28 cellular contexts compared by ENCODE assay signal in the genomic region with DNA sequence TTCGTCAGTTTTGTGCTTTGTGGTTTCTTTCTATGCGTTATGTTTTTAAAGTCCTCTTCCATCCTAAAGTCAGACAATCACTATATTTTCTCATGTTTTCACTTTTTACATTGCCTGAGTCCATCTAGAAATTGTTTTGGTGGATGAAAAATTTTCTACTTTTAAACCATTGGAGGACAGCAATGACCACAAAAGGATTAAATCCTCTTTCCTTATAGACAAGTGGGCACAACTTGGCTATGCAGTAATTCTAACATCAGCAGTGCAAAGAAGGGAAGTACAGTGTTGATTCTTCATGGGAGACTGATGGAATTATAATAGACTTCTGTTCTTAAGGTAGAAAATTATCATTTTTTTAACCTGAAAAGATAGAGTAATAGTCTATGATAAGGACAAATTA.
"Had no signal": no experiment of that assay in that cellular context is flagged by ENCODE, and none has a peak within 500 bp of the region (broad histone marks: within the 10 kb centered on the region; RNA-seq: fewer than 3 reads in every experiment).

No MANE protein-coding gene starts in this region.

- DNase-seq: activated CD4-positive, alpha-beta memory T cell treated with anti-CD3 and anti-CD28 coated beads for 36 hours; activated CD4-positive, alpha-beta T cell treated with anti-CD3 and anti-CD28 coated beads for 48 hours; activated CD8-positive, alpha-beta memory T cell treated with anti-CD3 and anti-CD28 coated beads, Interleukin-2, amount 50 U/mL, for 4 hours; activated effector memory CD4-positive, alpha-beta T cell treated with anti-CD3 and anti-CD28 coated beads, Interleukin-2, amount 50 U/mL, for 16 hours; activated naive CD4-positive, alpha-beta T cell treated with anti-CD3 and anti-CD28 coated beads for 36 hours; activated naive CD8-positive, alpha-beta T cell treated with anti-CD3 and anti-CD28 coated beads for 36 hours; activated T-cell treated with anti-CD3 and anti-CD28 coated beads, Interleukin-2, amount 50 U/mL, for 1 hour; adrenal gland; brain microvascular endothelial cell; central memory CD4-positive, alpha-beta T cell; effector CD4-positive, alpha-beta T cell; esophagus squamous epithelium; foreskin melanocyte; mucosa of descending colon; sigmoid colon; small intestine; stimulated activated CD4-positive, alpha-beta T cell treated with anti-CD3 and anti-CD28 coated beads, Interleukin-4, amount 100 ng/mL, for 4 hours; stimulated activated CD8-positive, alpha-beta memory T cell treated with anti-CD3 and anti-CD28 coated beads, Interleukin-4, amount 100 ng/mL, for 48 hours; stimulated activated naive CD8-positive, alpha-beta T cell treated with anti-CD3 and anti-CD28 coated beads, Interleukin-15, amount 100 ng/mL, for 72 hours; T-helper 9 cell; WERI-Rb-1 had no signal

- H3K4me1 ChIP-seq: adrenal gland, esophagus squamous epithelium, sigmoid colon, suprapubic skin had no signal

- H3K27ac ChIP-seq: adrenal gland, brain microvascular endothelial cell, epithelial cell of prostate, hepatocyte, SK-N-MC, suprapubic skin, WERI-Rb-1 had no signal

- H3K36me3 ChIP-seq: adrenal gland, brain microvascular endothelial cell, esophagus squamous epithelium, sigmoid colon, suprapubic skin, tibial nerve, WERI-Rb-1 had no signal

- H3K27me3 ChIP-seq: adrenal gland, brain microvascular endothelial cell, esophagus squamous epithelium, hepatocyte, sigmoid colon, suprapubic skin, tibial nerve had no signal

- ATAC-seq: activated CD4-positive, CD25-positive, alpha-beta regulatory T cell treated with anti-CD3 and anti-CD28 coated beads, Interleukin-2, amount 50 U/mL, for 24 hours; mucosa of descending colon; stimulated activated memory B cell treated with anti-CD40 and anti-IgM and Interleukin-4, amounts not matched to agents 10 μg/mL and 1 μg/mL and 100 μg/mL, for 72 hours; stimulated activated naive CD8-positive, alpha-beta T cell treated with anti-CD3 and anti-CD28 coated beads, Interleukin-15, amount 100 ng/mL, for 72 hours had no signal

- H3K4me3 ChIP-seq: adrenal gland, esophagus squamous epithelium, hepatocyte, mucosa of descending colon, sigmoid colon, SK-N-MC, suprapubic skin, tibial nerve had no signal

- H3K9me3 ChIP-seq: adrenal gland, esophagus squamous epithelium, mucosa of descending colon, sigmoid colon, suprapubic skin, tibial nerve had no signal
